ENCODE assay signal across 27 cellular contexts in genomic region chr1:9298282-9298681, GRCh38.
"Had no signal": no experiment of that assay in that cellular context is flagged by ENCODE, and none has a peak within 500 bp of the region (broad histone marks: within the 10 kb centered on the region; RNA-seq: fewer than 3 reads in every experiment).

No MANE protein-coding gene starts in this region.

- H3K27ac Mint-ChIP-seq: dendritic cell treated with granulocyte-macrophage colony-stimulating factor and Interleukin-4, amounts not matched to agents 40 ng/mL and 50 ng/mL, for 4 days; endodermal cell; neural progenitor cell; progenitor cell of endocrine pancreas; stimulated activated memory B cell treated with anti-CD40 and anti-IgM and Interleukin-4, amounts not matched to agents 10 μg/mL and 1 μg/mL and 100 μg/mL, for 72 hours had no signal

- H3K9me3 Mint-ChIP-seq: dendritic cell treated with granulocyte-macrophage colony-stimulating factor and Interleukin-4, amounts not matched to agents 40 ng/mL and 50 ng/mL, for 4 days; endodermal cell; naive thymus-derived CD4-positive, alpha-beta T cell; nephron; neural progenitor cell; stimulated activated memory B cell treated with anti-CD40 and anti-IgM and Interleukin-4, amounts not matched to agents 10 μg/mL and 1 μg/mL and 100 μg/mL, for 72 hours had no signal

- H3K4me3 ChIP-seq: colonic mucosa, gastrocnemius medialis, heart left ventricle, left lung, neural progenitor cell, right atrium auricular region, sigmoid colon, thoracic aorta, transverse colon, vagina had no signal

- H3K27ac ChIP-seq: colonic mucosa, heart left ventricle, left lung, neural progenitor cell, parathyroid adenoma, right atrium auricular region, transverse colon, vagina had no signal

- H3K27me3 Mint-ChIP-seq: naive thymus-derived CD4-positive, alpha-beta T cell; progenitor cell of endocrine pancreas; stimulated activated memory B cell treated with anti-CD40 and anti-IgM and Interleukin-4, amounts not matched to agents 10 μg/mL and 1 μg/mL and 100 μg/mL, for 72 hours had no signal

- FAIRE-seq: islet of Langerhans had no signal

- H3K4me2 ChIP-seq: neural progenitor cell had no signal

- H3K9me3 ChIP-seq: colonic mucosa, gastrocnemius medialis, heart left ventricle, left lung, right atrium auricular region, sigmoid colon, thoracic aorta, transverse colon, vagina had no signal

- H3K4me1 ChIP-seq: neural progenitor cell had no signal

- H3K36me3 ChIP-seq: colonic mucosa, gastrocnemius medialis, heart left ventricle, neural progenitor cell, right atrium auricular region, sigmoid colon, thoracic aorta, transverse colon, vagina had no signal

- H3K9ac ChIP-seq: neural progenitor cell, parathyroid adenoma had no signal

- H2AFZ ChIP-seq: neural progenitor cell, parathyroid adenoma had no signal

- DNase-seq: colonic mucosa; effector CD8-positive, alpha-beta T cell; endodermal cell; foreskin fibroblast; gastrocnemius medialis; hippocampal formation; left cardiac atrium; left lung; mesenchymal stem cell; midbrain; naive thymus-derived CD4-positive, alpha-beta T cell; sigmoid colon; stimulated activated CD4-positive, alpha-beta T cell treated with anti-CD3 and anti-CD28 coated beads, Interleukin-4, amount 100 ng/mL, for 4 hours; stimulated activated naive CD8-positive, alpha-beta T cell treated with anti-CD3 and anti-CD28 coated beads, Interleukin-15, Interleukin-2, amounts not matched to agents 100 U/mL and 50 U/mL, for 24 hours; transverse colon had no signal

- H3K27me3 ChIP-seq: colonic mucosa, gastrocnemius medialis, heart left ventricle, left lung, right atrium auricular region, sigmoid colon, transverse colon, vagina had no signal

- H3K4me3 Mint-ChIP-seq: dendritic cell treated with granulocyte-macrophage colony-stimulating factor and Interleukin-4, amounts not matched to agents 40 ng/mL and 50 ng/mL, for 4 days; endodermal cell; naive thymus-derived CD4-positive, alpha-beta T cell; neural progenitor cell; stimulated activated memory B cell treated with anti-CD40 and anti-IgM and Interleukin-4, amounts not matched to agents 10 μg/mL and 1 μg/mL and 100 μg/mL, for 72 hours had no signal

- H3K36me3 Mint-ChIP-seq: neural progenitor cell; stimulated activated memory B cell treated with anti-CD40 and anti-IgM and Interleukin-4, amounts not matched to agents 10 μg/mL and 1 μg/mL and 100 μg/mL, for 72 hours had no signal

- ATAC-seq: esophagus mucosa; gastrocnemius medialis; heart left ventricle; left cardiac atrium; left lung; naive thymus-derived CD4-positive, alpha-beta T cell; stimulated activated memory B cell treated with anti-CD40 and anti-IgM and Interleukin-4, amounts not matched to agents 10 μg/mL and 1 μg/mL and 100 μg/mL, for 72 hours; stimulated activated naive CD8-positive, alpha-beta T cell treated with anti-CD3 and anti-CD28 coated beads, Interleukin-15, Interleukin-2, amounts not matched to agents 100 U/mL and 50 U/mL, for 24 hours had no signal
